Comparison of ENCODE assay signal across 25 cellular contexts in the genomic region with DNA sequence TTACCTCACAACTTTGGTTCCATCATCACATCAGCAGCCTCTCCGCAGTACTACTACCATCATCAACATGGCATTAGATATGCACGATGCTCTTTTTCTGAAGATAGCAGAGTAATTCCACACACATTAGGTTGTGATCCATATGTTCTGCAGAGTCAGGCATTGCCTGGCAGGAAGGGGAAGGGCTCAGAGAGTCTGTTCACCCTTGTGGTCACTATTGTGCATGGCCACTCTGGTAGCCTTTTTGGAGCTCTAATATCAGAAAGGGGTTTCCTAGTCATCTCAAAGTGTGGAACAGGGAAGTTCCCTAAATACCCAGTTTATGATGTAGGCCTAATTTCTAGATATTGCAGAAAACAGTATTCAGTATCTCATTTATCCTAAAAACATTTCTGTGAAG.
"Had no signal": no experiment of that assay in that cellular context is flagged by ENCODE, and none has a peak within 500 bp of the region (broad histone marks: within the 10 kb centered on the region; RNA-seq: fewer than 3 reads in every experiment).

No MANE protein-coding gene starts in this region.

- H3K9me3 ChIP-seq: esophagus muscularis mucosa, gastroesophageal sphincter, heart left ventricle, left lung, transverse colon had no signal

- H3K27me3 ChIP-seq: esophagus muscularis mucosa, gastroesophageal sphincter, heart left ventricle, left lung, transverse colon had no signal

- DNase-seq: activated B cell treated with CpG ODN at 0.5 μM for 24 hours; activated CD4-positive, alpha-beta T cell treated with anti-CD3 and anti-CD28 coated beads, Interleukin-2, amount 10 ng/mL, durations not matched to agents 24 days and 14 days; activated CD8-positive, alpha-beta T cell treated with anti-CD3 and anti-CD28 coated beads for 36 hours; activated naive CD4-positive, alpha-beta T cell treated with Interleukin-2 at 50 U/mL for 16 hours; activated naive CD8-positive, alpha-beta T cell treated with anti-CD3 and anti-CD28 coated beads, Interleukin-2, amount 10 ng/mL, durations not matched to agents 7 days and 5 days; activated T-cell treated with anti-CD3 and anti-CD28 coated beads, Interleukin-2, amount 50 U/mL, for 1 hour; amygdala; cortex of kidney; heart left ventricle; left lung; midbrain; occipital lobe; posterior cingulate gyrus; retina; stimulated activated CD4-positive, alpha-beta T cell treated with anti-CD3 and anti-CD28 coated beads, Interleukin-12 subunit alpha, Interleukin-12 subunit beta, amount 100 ng/mL, for 4 hours; stimulated activated CD4-positive, alpha-beta T cell treated with anti-CD3 and anti-CD28 coated beads, Interleukin-1b, Interleukin-23, amount 100 ng/mL, for 48 hours; T-cell; transverse colon had no signal

- H3K27ac Mint-ChIP-seq: activated B cell treated with CpG ODN at 0.5 μM for 24 hours; activated CD4-positive, alpha-beta T cell treated with anti-CD3 and anti-CD28 coated beads, Interleukin-2, amount 10 ng/mL, durations not matched to agents 24 days and 14 days; activated CD8-positive, alpha-beta T cell treated with anti-CD3 and anti-CD28 coated beads for 36 hours; activated naive CD8-positive, alpha-beta T cell treated with anti-CD3 and anti-CD28 coated beads, Interleukin-2, amount 10 ng/mL, durations not matched to agents 7 days and 5 days; activated T-helper 17 cell treated with anti-CD3 and anti-CD28 coated beads, Interleukin-2, amount 50 U/mL, for 72 hours; brain; nephron; stimulated activated naive CD8-positive, alpha-beta T cell treated with anti-CD3 and anti-CD28 coated beads, Interleukin-15, Interleukin-2, amounts not matched to agents 100 ng/mL and 50 ng/mL, for 24 hours; T-cell had no signal

- H3K4me3 ChIP-seq: esophagus muscularis mucosa, gastroesophageal sphincter, heart left ventricle, left lung, transverse colon had no signal

- H3K27me3 Mint-ChIP-seq: activated B cell treated with CpG ODN at 0.5 μM for 24 hours; activated CD4-positive, alpha-beta T cell treated with anti-CD3 and anti-CD28 coated beads, Interleukin-2, amount 10 ng/mL, durations not matched to agents 24 days and 14 days; activated CD8-positive, alpha-beta T cell treated with anti-CD3 and anti-CD28 coated beads for 36 hours; activated naive CD8-positive, alpha-beta T cell treated with anti-CD3 and anti-CD28 coated beads, Interleukin-2, amount 10 ng/mL, durations not matched to agents 7 days and 5 days; activated T-helper 17 cell treated with anti-CD3 and anti-CD28 coated beads, Interleukin-2, amount 50 U/mL, for 72 hours; central memory CD8-positive, alpha-beta T cell; stimulated activated naive CD8-positive, alpha-beta T cell treated with anti-CD3 and anti-CD28 coated beads, Interleukin-15, Interleukin-2, amounts not matched to agents 100 ng/mL and 50 ng/mL, for 24 hours; T-cell had no signal

- H3K4me1 ChIP-seq: esophagus muscularis mucosa, gastroesophageal sphincter, heart left ventricle, left lung, transverse colon had no signal

- H3K36me3 Mint-ChIP-seq: activated naive CD8-positive, alpha-beta T cell treated with anti-CD3 and anti-CD28 coated beads, Interleukin-2, amount 10 ng/mL, durations not matched to agents 7 days and 5 days; brain; T-cell had no signal

- H3K36me3 ChIP-seq: esophagus muscularis mucosa, gastroesophageal sphincter, heart left ventricle, left lung, transverse colon had no signal

- H3K9me3 Mint-ChIP-seq: activated B cell treated with CpG ODN at 0.5 μM for 24 hours; activated CD4-positive, alpha-beta T cell treated with anti-CD3 and anti-CD28 coated beads, Interleukin-2, amount 10 ng/mL, durations not matched to agents 24 days and 14 days; activated naive CD8-positive, alpha-beta T cell treated with anti-CD3 and anti-CD28 coated beads, Interleukin-2, amount 10 ng/mL, durations not matched to agents 7 days and 5 days; brain; nephron had no signal

- ATAC-seq: activated CD8-positive, alpha-beta T cell treated with anti-CD3 and anti-CD28 coated beads for 36 hours; activated T-helper 17 cell treated with anti-CD3 and anti-CD28 coated beads, Interleukin-2, amount 50 U/mL, for 72 hours; gastroesophageal sphincter; heart left ventricle; left lung; T-cell had no signal

- H3K4me3 Mint-ChIP-seq: activated B cell treated with CpG ODN at 0.5 μM for 24 hours; activated CD4-positive, alpha-beta T cell treated with anti-CD3 and anti-CD28 coated beads, Interleukin-2, amount 10 ng/mL, durations not matched to agents 24 days and 14 days; activated CD8-positive, alpha-beta T cell treated with anti-CD3 and anti-CD28 coated beads for 36 hours; activated naive CD8-positive, alpha-beta T cell treated with anti-CD3 and anti-CD28 coated beads, Interleukin-2, amount 10 ng/mL, durations not matched to agents 7 days and 5 days; activated T-helper 17 cell treated with anti-CD3 and anti-CD28 coated beads, Interleukin-2, amount 50 U/mL, for 72 hours; brain; central memory CD8-positive, alpha-beta T cell; nephron; stimulated activated naive CD8-positive, alpha-beta T cell treated with anti-CD3 and anti-CD28 coated beads, Interleukin-15, Interleukin-2, amounts not matched to agents 100 ng/mL and 50 ng/mL, for 24 hours; T-cell had no signal

- H3K27ac ChIP-seq: esophagus muscularis mucosa, gastroesophageal sphincter, heart left ventricle, left lung, transverse colon had no signal

- H3K4me1 Mint-ChIP-seq: activated B cell treated with CpG ODN at 0.5 μM for 24 hours; activated CD4-positive, alpha-beta T cell treated with anti-CD3 and anti-CD28 coated beads, Interleukin-2, amount 10 ng/mL, durations not matched to agents 24 days and 14 days; activated naive CD8-positive, alpha-beta T cell treated with anti-CD3 and anti-CD28 coated beads, Interleukin-2, amount 10 ng/mL, durations not matched to agents 7 days and 5 days; activated T-helper 17 cell treated with anti-CD3 and anti-CD28 coated beads, Interleukin-2, amount 50 U/mL, for 72 hours; brain; central memory CD8-positive, alpha-beta T cell; T-cell had no signal
